ENCODE assay signal across 2 cellular contexts in genomic region chr2:174693344-174693743, GRCh38.
TF ChIP-seq lines count a peak whose summit lies in the region.

No MANE protein-coding gene starts in this region.

TF ChIP-seq in GM23338, 12 proteins besides CTCF, POLR2A, EP300 and RAD21 (continued from another document):
- TF ChIP-seq, protein P1, sequence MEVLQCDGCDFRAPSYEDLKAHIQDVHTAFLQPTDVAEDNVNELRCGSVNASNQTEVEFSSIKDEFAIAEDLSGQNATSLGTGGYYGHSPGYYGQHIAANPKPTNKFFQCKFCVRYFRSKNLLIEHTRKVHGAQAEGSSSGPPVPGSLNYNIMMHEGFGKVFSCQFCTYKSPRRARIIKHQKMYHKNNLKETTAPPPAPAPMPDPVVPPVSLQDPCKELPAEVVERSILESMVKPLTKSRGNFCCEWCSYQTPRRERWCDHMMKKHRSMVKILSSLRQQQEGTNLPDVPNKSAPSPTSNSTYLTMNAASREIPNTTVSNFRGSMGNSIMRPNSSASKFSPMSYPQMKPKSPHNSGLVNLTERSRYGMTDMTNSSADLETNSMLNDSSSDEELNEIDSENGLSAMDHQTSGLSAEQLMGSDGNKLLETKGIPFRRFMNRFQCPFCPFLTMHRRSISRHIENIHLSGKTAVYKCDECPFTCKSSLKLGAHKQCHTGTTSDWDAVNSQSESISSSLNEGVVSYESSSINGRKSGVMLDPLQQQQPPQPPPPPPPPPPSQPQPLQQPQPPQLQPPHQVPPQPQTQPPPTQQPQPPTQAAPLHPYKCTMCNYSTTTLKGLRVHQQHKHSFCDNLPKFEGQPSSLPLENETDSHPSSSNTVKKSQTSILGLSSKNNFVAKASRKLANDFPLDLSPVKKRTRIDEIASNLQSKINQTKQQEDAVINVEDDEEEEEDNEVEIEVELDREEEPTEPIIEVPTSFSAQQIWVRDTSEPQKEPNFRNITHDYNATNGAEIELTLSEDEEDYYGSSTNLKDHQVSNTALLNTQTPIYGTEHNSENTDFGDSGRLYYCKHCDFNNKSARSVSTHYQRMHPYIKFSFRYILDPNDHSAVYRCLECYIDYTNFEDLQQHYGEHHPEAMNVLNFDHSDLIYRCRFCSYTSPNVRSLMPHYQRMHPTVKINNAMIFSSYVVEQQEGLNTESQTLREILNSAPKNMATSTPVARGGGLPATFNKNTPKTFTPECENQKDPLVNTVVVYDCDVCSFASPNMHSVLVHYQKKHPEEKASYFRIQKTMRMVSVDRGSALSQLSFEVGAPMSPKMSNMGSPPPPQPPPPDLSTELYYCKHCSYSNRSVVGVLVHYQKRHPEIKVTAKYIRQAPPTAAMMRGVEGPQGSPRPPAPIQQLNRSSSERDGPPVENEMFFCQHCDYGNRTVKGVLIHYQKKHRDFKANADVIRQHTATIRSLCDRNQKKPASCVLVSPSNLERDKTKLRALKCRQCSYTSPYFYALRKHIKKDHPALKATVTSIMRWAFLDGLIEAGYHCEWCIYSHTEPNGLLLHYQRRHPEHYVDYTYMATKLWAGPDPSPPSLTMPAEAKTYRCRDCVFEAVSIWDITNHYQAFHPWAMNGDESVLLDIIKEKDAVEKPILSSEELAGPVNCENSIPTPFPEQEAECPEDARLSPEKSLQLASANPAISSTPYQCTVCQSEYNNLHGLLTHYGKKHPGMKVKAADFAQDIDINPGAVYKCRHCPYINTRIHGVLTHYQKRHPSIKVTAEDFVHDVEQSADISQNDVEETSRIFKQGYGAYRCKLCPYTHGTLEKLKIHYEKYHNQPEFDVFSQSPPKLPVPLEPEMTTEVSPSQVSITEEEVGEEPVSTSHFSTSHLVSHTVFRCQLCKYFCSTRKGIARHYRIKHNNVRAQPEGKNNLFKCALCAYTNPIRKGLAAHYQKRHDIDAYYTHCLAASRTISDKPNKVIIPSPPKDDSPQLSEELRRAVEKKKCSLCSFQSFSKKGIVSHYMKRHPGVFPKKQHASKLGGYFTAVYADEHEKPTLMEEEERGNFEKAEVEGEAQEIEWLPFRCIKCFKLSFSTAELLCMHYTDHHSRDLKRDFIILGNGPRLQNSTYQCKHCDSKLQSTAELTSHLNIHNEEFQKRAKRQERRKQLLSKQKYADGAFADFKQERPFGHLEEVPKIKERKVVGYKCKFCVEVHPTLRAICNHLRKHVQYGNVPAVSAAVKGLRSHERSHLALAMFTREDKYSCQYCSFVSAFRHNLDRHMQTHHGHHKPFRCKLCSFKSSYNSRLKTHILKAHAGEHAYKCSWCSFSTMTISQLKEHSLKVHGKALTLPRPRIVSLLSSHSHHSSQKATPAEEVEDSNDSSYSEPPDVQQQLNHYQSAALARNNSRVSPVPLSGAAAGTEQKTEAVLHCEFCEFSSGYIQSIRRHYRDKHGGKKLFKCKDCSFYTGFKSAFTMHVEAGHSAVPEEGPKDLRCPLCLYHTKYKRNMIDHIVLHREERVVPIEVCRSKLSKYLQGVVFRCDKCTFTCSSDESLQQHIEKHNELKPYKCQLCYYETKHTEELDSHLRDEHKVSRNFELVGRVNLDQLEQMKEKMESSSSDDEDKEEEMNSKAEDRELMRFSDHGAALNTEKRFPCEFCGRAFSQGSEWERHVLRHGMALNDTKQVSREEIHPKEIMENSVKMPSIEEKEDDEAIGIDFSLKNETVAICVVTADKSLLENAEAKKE (CRISPR knock-in tag; IDR thresholded peaks at IDR 0.05), result no peak
- TF ChIP-seq, protein P2, sequence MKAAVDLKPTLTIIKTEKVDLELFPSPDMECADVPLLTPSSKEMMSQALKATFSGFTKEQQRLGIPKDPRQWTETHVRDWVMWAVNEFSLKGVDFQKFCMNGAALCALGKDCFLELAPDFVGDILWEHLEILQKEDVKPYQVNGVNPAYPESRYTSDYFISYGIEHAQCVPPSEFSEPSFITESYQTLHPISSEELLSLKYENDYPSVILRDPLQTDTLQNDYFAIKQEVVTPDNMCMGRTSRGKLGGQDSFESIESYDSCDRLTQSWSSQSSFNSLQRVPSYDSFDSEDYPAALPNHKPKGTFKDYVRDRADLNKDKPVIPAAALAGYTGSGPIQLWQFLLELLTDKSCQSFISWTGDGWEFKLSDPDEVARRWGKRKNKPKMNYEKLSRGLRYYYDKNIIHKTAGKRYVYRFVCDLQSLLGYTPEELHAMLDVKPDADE (IDR thresholded peaks at IDR 0.05), result no peak
- TF ChIP-seq JUNB (IDR thresholded peaks at IDR 0.05; ENCODE audit: unreplicated experiment), result no peak
- TF ChIP-seq NANOG (IDR thresholded peaks at IDR 0.05; ENCODE audit: borderline replicate concordance), result no peak
- TF ChIP-seq POLR2AphosphoS5 (IDR thresholded peaks at IDR 0.05; ENCODE audit: low read depth), result no peak
- no peak for TF ChIP-seq CREB1 (CRISPR knock-in tag; IDR thresholded peaks at IDR 0.05; ENCODE audit: low read depth)
- no peak for TF ChIP-seq EZH2 (IDR thresholded peaks at IDR 0.05; ENCODE audit: low read depth, unreplicated experiment)
- no peak for TF ChIP-seq ZNF114 (CRISPR knock-in tag; IDR thresholded peaks at IDR 0.05)
- TF ChIP-seq ZNF331 (CRISPR knock-in tag; IDR thresholded peaks at IDR 0.05; ENCODE audit: low read depth), result no peak
- TF ChIP-seq STAT1 (IDR thresholded peaks at IDR 0.05; ENCODE audit: unreplicated experiment), result no peak
- no peak for TF ChIP-seq EZH2phosphoT487 (IDR thresholded peaks at IDR 0.05; ENCODE audit: unreplicated experiment)

TF ChIP-seq in WTC11, 78 proteins besides CTCF, POLR2A, EP300 and RAD21 (continued from another document):
- TF ChIP-seq PRDM15 (CRISPR knock-in tag; IDR thresholded peaks at IDR 0.05) (no peak), USF1 (CRISPR knock-in tag; IDR thresholded peaks at IDR 0.05) (no peak), FOXP1 (CRISPR knock-in tag; IDR thresholded peaks at IDR 0.05; ENCODE audit: borderline replicate concordance) (no peak), IRF1 (CRISPR knock-in tag; IDR thresholded peaks at IDR 0.05) (no peak), SOX15 (CRISPR knock-in tag; IDR thresholded peaks at IDR 0.05) (no peak)
- TF ChIP-seq, protein P3, sequence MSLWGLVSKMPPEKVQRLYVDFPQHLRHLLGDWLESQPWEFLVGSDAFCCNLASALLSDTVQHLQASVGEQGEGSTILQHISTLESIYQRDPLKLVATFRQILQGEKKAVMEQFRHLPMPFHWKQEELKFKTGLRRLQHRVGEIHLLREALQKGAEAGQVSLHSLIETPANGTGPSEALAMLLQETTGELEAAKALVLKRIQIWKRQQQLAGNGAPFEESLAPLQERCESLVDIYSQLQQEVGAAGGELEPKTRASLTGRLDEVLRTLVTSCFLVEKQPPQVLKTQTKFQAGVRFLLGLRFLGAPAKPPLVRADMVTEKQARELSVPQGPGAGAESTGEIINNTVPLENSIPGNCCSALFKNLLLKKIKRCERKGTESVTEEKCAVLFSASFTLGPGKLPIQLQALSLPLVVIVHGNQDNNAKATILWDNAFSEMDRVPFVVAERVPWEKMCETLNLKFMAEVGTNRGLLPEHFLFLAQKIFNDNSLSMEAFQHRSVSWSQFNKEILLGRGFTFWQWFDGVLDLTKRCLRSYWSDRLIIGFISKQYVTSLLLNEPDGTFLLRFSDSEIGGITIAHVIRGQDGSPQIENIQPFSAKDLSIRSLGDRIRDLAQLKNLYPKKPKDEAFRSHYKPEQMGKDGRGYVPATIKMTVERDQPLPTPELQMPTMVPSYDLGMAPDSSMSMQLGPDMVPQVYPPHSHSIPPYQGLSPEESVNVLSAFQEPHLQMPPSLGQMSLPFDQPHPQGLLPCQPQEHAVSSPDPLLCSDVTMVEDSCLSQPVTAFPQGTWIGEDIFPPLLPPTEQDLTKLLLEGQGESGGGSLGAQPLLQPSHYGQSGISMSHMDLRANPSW (CRISPR knock-in tag; conservative IDR thresholded peaks at IDR 0.05; ENCODE audit: low read depth), result no peak
